In genomic region chr5:163259495-163259894, GRCh38 we compare ENCODE assay signal across 7 cellular contexts.
"Had no signal": no experiment of that assay in that cellular context is flagged by ENCODE, and none has a peak within 500 bp of the region (broad histone marks: within the 10 kb centered on the region; RNA-seq: fewer than 3 reads in every experiment).

No MANE protein-coding gene starts in this region.

- H3K9ac ChIP-seq: KMS-11 had no signal

- H3K4me1 Mint-ChIP-seq: IgD-negative memory B cell had no signal

- H3K4me2 ChIP-seq: KMS-11 had no signal

- H3K27me3 Mint-ChIP-seq: IgD-negative memory B cell had no signal

- DNase-seq: GOT3, H7, HCEC 1CT, KBM-7 had no signal

- H3K9me3 Mint-ChIP-seq: IgD-negative memory B cell had no signal

- H3K27ac Mint-ChIP-seq: IgD-negative memory B cell had no signal

- H3K4me3 Mint-ChIP-seq: IgD-negative memory B cell had no signal

- H3K27ac ChIP-seq: HL-60, KMS-11 had no signal

- H3K36me3 Mint-ChIP-seq: IgD-negative memory B cell had no signal
